In genomic region chr1:234125283-234125682, GRCh38 we compare ENCODE assay signal across 8 cellular contexts.
DNase-seq lines count a peak whose midpoint lies in the region; ATAC-seq and TF ChIP-seq lines count a peak whose summit lies in the region.

No MANE protein-coding gene starts in this region.

- no peak overlapping the region for H2AFZ ChIP-seq in fibroblast of lung (ENCODE audit: low read length)

- in situ Hi-C loops in SK-MEL-5 (cut with HindIII; ENCODE audit: low pct_unique_long_range_greater_than_20kb, low sequenced_read_pairs) = no loop called here

- H3K27me3 ChIP-seq in fibroblast of lung (ENCODE audit: control insufficient read depth, insufficient read depth, low read length) = no peaks in the 10 kb centered on the region

- H3K27ac ChIP-seq in fibroblast of lung (ENCODE audit: insufficient read depth, low read length) (no peak overlapping the region), coronary artery (no peak overlapping the region)

- no peak overlapping the region for H3K4me2 ChIP-seq in fibroblast of lung (ENCODE audit: extremely low read depth, insufficient read depth, low read length)

- no peaks in the 10 kb centered on the region for H3K79me2 ChIP-seq in fibroblast of lung (ENCODE audit: control insufficient read depth, insufficient read depth, low read length)

- no peaks in the 10 kb centered on the region for H3K9me3 ChIP-seq in fibroblast of lung (ENCODE audit: control insufficient read depth, insufficient read depth, low read depth, low read length)

- TF ChIP-seq CTCF in fibroblast of lung (conservative IDR thresholded peaks at IDR 0.05 in 1 of 2, IDR thresholded peaks at IDR 0.05 in 1 of 2; ENCODE audit: low read depth in 1 of 2, low read length in 2 of 2) = no peak
- TF ChIP-seq CTCF in coronary artery (IDR thresholded peaks at IDR 0.05) = no peak

- peak; percentile 13 for DNase-seq in GM03348 (ENCODE audit: low spot score)
- peak; percentile 36 for DNase-seq in HT1080 (ENCODE audit: low read depth)
- peak; percentile 64 for DNase-seq in SK-MEL-5 (ENCODE audit: low read depth, low spot score)
- peak; percentile 3 to 51 for DNase-seq in fibroblast of lung (ENCODE audit: low read depth in 2 of 2)
- DNase-seq in stimulated activated CD8-positive, alpha-beta memory T cell treated with anti-CD3 and anti-CD28 coated beads, Interleukin-7, amount 100 ng/mL, for 48 hours (ENCODE audit: extremely low read depth in 1 of 2, low read depth in 1 of 2) = peak; percentile 8 to 30
- no peak for DNase-seq in coronary artery (ENCODE audit: low spot score)
- DNase-seq in cerebellum (ENCODE audit: low spot score) = no peak

- H3K4me1 ChIP-seq in fibroblast of lung (ENCODE audit: control insufficient read depth, extremely low read depth, insufficient read depth, low read length) = no peaks in the 10 kb centered on the region

- no peaks in the 10 kb centered on the region for H4K20me1 ChIP-seq in fibroblast of lung (ENCODE audit: control insufficient read depth, extremely low read depth, insufficient read depth, low read length)

- ATAC-seq in HG03457 (IDR thresholded peaks at IDR 0.05; ENCODE audit: unreplicated experiment) = no peak

- no peaks in the 10 kb centered on the region for H3K36me3 ChIP-seq in fibroblast of lung (ENCODE audit: control insufficient read depth, insufficient read depth, low read length)

- H3K4me3 ChIP-seq in fibroblast of lung (replicated peaks in 1 of 4; ENCODE audit: control extremely low read depth in 1 of 4, insufficient read depth in 1 of 4, low read depth in 3 of 4, low read length in 4 of 4) (no peak overlapping the region), coronary artery (no peak overlapping the region)

- no peak overlapping the region for H3K9ac ChIP-seq in fibroblast of lung (ENCODE audit: insufficient read depth, low read length)

Comparison
In these comparisons a context has a peak if more than half of its experiments do, and no peak if none do; other contexts are left out.
1. DNase-seq: peak in GM03348 (single experiment), HT1080 (single experiment), SK-MEL-5 (single experiment), fibroblast of lung (2 of 2) and stimulated activated CD8-positive, alpha-beta memory T cell treated with anti-CD3 and anti-CD28 coated beads, Interleukin-7, amount 100 ng/mL, for 48 hours (2 of 2); none in coronary artery (single experiment) and cerebellum (single experiment).